ENCODE assay signal across 8 cellular contexts in the genomic region with DNA sequence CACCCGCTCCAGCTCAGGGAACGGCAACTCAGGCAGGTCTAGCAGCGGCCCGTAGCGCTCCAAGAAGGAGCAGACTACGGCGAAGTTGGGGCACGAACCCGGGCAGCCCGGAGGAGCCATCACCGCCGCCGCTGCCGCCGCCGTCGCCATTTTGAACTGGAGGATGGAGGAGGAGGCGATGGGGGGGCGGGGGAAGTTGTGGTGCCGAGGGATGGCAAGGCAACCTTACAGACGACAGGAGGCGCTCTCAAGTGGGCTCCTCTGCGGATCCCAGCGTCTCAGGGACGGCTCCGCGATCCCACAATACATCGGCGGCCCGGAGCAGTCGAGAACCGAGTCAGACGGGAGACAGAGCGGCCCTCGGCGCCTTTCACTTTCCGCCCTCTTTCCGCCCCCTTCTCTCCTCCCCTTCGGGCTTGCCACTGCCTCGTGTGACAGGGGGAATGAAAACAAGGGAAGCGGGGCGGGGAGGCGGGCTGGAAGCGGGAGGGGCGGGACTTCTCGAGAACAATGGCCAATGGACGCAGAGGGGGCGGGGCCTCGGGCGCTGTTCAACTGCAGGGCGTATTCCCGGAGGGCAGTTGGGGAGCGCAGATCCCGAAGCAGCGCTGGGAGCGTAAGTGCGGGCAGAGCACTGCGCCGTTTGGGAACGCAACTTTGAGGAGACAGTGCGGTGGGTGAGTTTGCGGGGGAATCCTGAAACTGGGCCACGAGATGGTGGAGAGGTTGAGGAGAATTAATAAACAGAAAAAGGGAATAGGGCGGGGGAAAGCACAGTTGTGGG. TPM values are rescaled to one million over a fixed set of nuclear protein-coding genes. Genes with fewer than 3 reads are reported as not detected.
DNase-seq lines count a peak whose midpoint lies in the region; ATAC-seq and TF ChIP-seq lines count a peak whose summit lies in the region.

Gene AAMDC (plus strand): TSS at position 580 of the 784 bp plus-strand sequence. CDS start 21,353 bp downstream, outside the sequence.
Gene RSF1 (minus strand): TSS at position 158 of the 784 bp plus-strand sequence. CDS start 8 bp downstream, at position 150.

- TF ChIP-seq CTCF in OCI-LY3 (IDR thresholded peaks at IDR 0.05; ENCODE audit: low read depth, low read length) (peak; percentile 69), epithelial cell of proximal tubule (conservative IDR thresholded peaks at IDR 0.05; ENCODE audit: low read depth, low read length) (peak; percentile 64)

- H3K9me3 ChIP-seq in OCI-LY3 (ENCODE audit: insufficient read depth, low read length): no peaks in the 10 kb centered on the region
- H3K9me3 ChIP-seq in mucosa of rectum (ENCODE audit: control insufficient read depth in 2 of 2, low read length in 2 of 2): no peaks in the 10 kb centered on the region

- peaks cover 5% of the 10 kb centered on the region for H3K36me3 ChIP-seq in OCI-LY3 (replicated peaks; ENCODE audit: low read depth, low read length)
- no peaks in the 10 kb centered on the region for H3K36me3 ChIP-seq in mucosa of rectum (ENCODE audit: control insufficient read depth in 2 of 2, insufficient read depth in 2 of 2, low read length in 2 of 2)

- H3K4me1 ChIP-seq in OCI-LY3 (ENCODE audit: low read length): peaks cover 3% of the 10 kb centered on the region; the same call in 1 of the 2 replicates
- peaks cover 9 to 12% of the 10 kb centered on the region in 2 donors for H3K4me1 ChIP-seq in mucosa of rectum (ENCODE audit: control insufficient read depth in 2 of 2, insufficient read depth in 2 of 2, low read length in 2 of 2)

- H3K79me2 ChIP-seq in OCI-LY3 (ENCODE audit: low read length): peaks cover 47% of the 10 kb centered on the region

- H2AFZ ChIP-seq in OCI-LY3 (ENCODE audit: low read depth, low read length): peak within 1 kb of the TSS; percentile 61

- peak; percentile 83 for ATAC-seq in GM21526 (IDR thresholded peaks at IDR 0.05; ENCODE audit: low FRiP score, unreplicated experiment)

- H3K4me3 ChIP-seq in OCI-LY3 (ENCODE audit: low read length) (peak within 1 kb of the TSS; percentile 88), epithelial cell of proximal tubule (ENCODE audit: low read depth, low read length) (peak within 1 kb of the TSS; percentile 81), mucosa of rectum (ENCODE audit: low read length in 2 of 2) (peak within 1 kb of the TSS; percentile 87 to 96)

- H3K27ac ChIP-seq in OCI-LY3 (ENCODE audit: low read length): peak within 1 kb of the TSS; percentile 78
- H3K27ac ChIP-seq in mucosa of rectum (ENCODE audit: low read depth in 2 of 2, low read length in 2 of 2): peak within 1 kb of the TSS; percentile 89 to 92

- peaks cover 33% of the 10 kb centered on the region for H4K20me1 ChIP-seq in OCI-LY3 (ENCODE audit: insufficient read depth, low read length)

- H3K4me2 ChIP-seq in OCI-LY3 (ENCODE audit: low read length): peak within 1 kb of the TSS; percentile 89

- H3K9ac ChIP-seq in OCI-LY3 (ENCODE audit: low read length): peak within 1 kb of the TSS; percentile 85
- peak within 1 kb of the TSS; percentile 77 to 90 for H3K9ac ChIP-seq in mucosa of rectum (ENCODE audit: low read depth in 1 of 2, low read length in 2 of 2)

- H3K27me3 ChIP-seq in OCI-LY3 (ENCODE audit: low read depth, low read length) (no peaks in the 10 kb centered on the region), mucosa of rectum (ENCODE audit: control insufficient read depth in 2 of 2, insufficient read depth in 2 of 2, low read length in 2 of 2) (no peaks in the 10 kb centered on the region)

- DNase-seq in DMS114 treated with DMSO at 0.1 percent for 48 hours (lab: John Stamatoyannopoulos, UW; ENCODE audit: unreplicated experiment) (peak; percentile 93), HuH-7.5 (ENCODE audit: low spot score) (peak; percentile 81), activated T-cell treated with anti-CD3 and anti-CD28 coated beads for 4 hours (peak; percentile 94), epithelial cell of proximal tubule (ENCODE audit: low read depth) (peak; percentile 79)
- peak; percentile 98 for DNase-seq in stimulated activated CD8-positive, alpha-beta memory T cell treated with anti-CD3 and anti-CD28 coated beads, Interleukin-4, amount 100 ng/mL, for 48 hours

RNA-seq across cellular contexts. Expression of gene AAMDC, which starts in this region (rescaled TPM):
- 19.3 and 24.3 TPM in 2 replicates for total RNA-seq in epithelial cell of proximal tubule

RNA-seq across cellular contexts. Expression of gene RSF1, which starts in this region (rescaled TPM):
- total RNA-seq in epithelial cell of proximal tubule: 13.6 and 46.7 TPM in 2 replicates

Comparison
In these comparisons a context has a peak if more than half of its experiments do, and no peak if none do; other contexts are left out.
1. Peak in every context shown above with its lines: DNase-seq, ATAC-seq, H3K4me3 ChIP-seq and H3K27ac ChIP-seq.